2 cellular contexts compared by ENCODE assay signal in the genomic region with DNA sequence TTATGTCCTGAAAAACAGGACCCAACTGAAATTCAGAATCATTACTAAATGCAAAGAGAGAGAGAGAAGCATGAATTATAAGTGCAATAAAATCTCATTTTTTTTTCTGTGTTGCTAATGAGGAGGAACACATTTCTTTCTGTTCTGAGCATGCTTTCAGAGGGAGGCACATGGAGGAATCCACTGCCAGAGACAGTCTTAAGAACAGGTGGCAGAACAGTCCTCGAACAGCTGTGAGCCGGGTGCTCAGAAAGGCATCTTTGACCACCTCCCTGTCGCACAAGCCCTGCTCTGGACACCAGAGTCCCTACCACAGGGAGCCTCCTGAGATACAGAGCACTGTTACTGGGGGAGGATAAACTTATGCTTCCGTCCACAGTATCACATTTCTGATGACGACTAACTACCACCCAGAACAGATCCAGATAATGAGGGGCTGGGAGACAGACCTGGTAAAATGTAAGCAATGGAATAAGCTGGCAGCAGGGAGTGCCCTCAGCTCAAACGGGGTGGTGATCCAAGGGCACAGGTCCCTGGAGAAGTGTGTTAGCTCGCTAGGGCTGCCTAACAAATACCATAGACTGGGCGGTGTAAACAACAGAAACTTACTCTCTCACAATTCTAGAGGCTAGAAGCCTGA.
TF ChIP-seq lines count a peak whose summit lies in the region.

No MANE protein-coding gene starts in this region.

TF ChIP-seq in HEK293, 187 proteins besides CTCF, POLR2A, EP300 and RAD21 (continues in another document):
- TF ChIP-seq ZSCAN18 (tag by site-specific recombination; IDR thresholded peaks at IDR 0.05) (no peak), ZNF24 (tag by site-specific recombination; IDR thresholded peaks at IDR 0.05) (peak; percentile 61; the same call in 1 of the 2 replicates), OSR2 (tag by site-specific recombination; IDR thresholded peaks at IDR 0.05) (peak; percentile 60), ZNF529 (tag by site-specific recombination; IDR thresholded peaks at IDR 0.05; ENCODE audit: insufficient replicate concordance) (no peak), ZNF292 (tag by site-specific recombination; IDR thresholded peaks at IDR 0.05; ENCODE audit: borderline replicate concordance, low read depth) (no peak), ZNF560 (tag by site-specific recombination; IDR thresholded peaks at IDR 0.05; ENCODE audit: borderline replicate concordance) (no peak), ZNF692 (tag by site-specific recombination; IDR thresholded peaks at IDR 0.05) (peak; percentile 56; the same call in 1 of the 2 replicates), ZSCAN16 (tag by site-specific recombination; IDR thresholded peaks at IDR 0.05) (no peak), YY2 (tag by site-specific recombination; IDR thresholded peaks at IDR 0.05) (no peak), ZNF777 (tag by site-specific recombination; IDR thresholded peaks at IDR 0.05; ENCODE audit: borderline replicate concordance) (no peak), ZNF175 (tag by site-specific recombination; IDR thresholded peaks at IDR 0.05) (no peak), ZEB2 (tag by site-specific recombination; IDR thresholded peaks at IDR 0.05) (0 out of 2 replicates have a peak, but pooled peaks have one; percentile 20), OVOL3 (tag by site-specific recombination; IDR thresholded peaks at IDR 0.05) (no peak), HOXD13 (CRISPR knock-in tag; IDR thresholded peaks at IDR 0.05; ENCODE audit: borderline replicate concordance) (no peak), ZNF10 (tag by site-specific recombination; IDR thresholded peaks at IDR 0.05) (0 out of 2 replicates have a peak, but pooled peaks have one; percentile 14), ZNF350 (tag by site-specific recombination; IDR thresholded peaks at IDR 0.05) (peak; percentile 16; the same call in 1 of the 2 replicates), HIC1 (tag by site-specific recombination; IDR thresholded peaks at IDR 0.05) (0 out of 2 replicates have a peak, but pooled peaks have one; percentile 51), ZNF426 (tag by site-specific recombination; IDR thresholded peaks at IDR 0.05) (no peak)
- TF ChIP-seq, protein P1, sequence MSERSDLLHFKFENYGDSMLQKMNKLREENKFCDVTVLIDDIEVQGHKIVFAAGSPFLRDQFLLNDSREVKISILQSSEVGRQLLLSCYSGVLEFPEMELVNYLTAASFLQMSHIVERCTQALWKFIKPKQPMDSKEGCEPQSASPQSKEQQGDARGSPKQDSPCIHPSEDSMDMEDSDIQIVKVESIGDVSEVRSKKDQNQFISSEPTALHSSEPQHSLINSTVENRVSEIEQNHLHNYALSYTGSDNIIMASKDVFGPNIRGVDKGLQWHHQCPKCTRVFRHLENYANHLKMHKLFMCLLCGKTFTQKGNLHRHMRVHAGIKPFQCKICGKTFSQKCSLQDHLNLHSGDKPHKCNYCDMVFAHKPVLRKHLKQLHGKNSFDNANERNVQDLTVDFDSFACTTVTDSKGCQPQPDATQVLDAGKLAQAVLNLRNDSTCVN (tag by site-specific recombination; optimal IDR thresholded peaks at IDR 0.05), result no peak
- TF ChIP-seq, protein P2, sequence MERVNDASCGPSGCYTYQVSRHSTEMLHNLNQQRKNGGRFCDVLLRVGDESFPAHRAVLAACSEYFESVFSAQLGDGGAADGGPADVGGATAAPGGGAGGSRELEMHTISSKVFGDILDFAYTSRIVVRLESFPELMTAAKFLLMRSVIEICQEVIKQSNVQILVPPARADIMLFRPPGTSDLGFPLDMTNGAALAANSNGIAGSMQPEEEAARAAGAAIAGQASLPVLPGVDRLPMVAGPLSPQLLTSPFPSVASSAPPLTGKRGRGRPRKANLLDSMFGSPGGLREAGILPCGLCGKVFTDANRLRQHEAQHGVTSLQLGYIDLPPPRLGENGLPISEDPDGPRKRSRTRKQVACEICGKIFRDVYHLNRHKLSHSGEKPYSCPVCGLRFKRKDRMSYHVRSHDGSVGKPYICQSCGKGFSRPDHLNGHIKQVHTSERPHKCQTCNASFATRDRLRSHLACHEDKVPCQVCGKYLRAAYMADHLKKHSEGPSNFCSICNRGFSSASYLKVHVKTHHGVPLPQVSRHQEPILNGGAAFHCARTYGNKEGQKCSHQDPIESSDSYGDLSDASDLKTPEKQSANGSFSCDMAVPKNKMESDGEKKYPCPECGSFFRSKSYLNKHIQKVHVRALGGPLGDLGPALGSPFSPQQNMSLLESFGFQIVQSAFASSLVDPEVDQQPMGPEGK (tag by site-specific recombination; IDR thresholded peaks at IDR 0.05), result peak; percentile 79

TF ChIP-seq in H1, 55 proteins besides CTCF, POLR2A, EP300 and RAD21:
- TF ChIP-seq CTBP2 (IDR thresholded peaks at IDR 0.05; ENCODE audit: borderline replicate concordance, insufficient read depth, insufficient read length, low read length), result no peak
- no peak for TF ChIP-seq CHD7 (IDR thresholded peaks at IDR 0.05; ENCODE audit: insufficient replicate concordance, low read length)
- no peak for TF ChIP-seq HDAC2 (IDR thresholded peaks at IDR 0.05; ENCODE audit: borderline replicate concordance in 1 of 2, low read depth in 2 of 2, low read length in 2 of 2)
- TF ChIP-seq TCF12 (IDR thresholded peaks at IDR 0.05; ENCODE audit: low read depth, low read length), result no peak
